Comparison of ENCODE assay signal across 9 cellular contexts in the genomic region with DNA sequence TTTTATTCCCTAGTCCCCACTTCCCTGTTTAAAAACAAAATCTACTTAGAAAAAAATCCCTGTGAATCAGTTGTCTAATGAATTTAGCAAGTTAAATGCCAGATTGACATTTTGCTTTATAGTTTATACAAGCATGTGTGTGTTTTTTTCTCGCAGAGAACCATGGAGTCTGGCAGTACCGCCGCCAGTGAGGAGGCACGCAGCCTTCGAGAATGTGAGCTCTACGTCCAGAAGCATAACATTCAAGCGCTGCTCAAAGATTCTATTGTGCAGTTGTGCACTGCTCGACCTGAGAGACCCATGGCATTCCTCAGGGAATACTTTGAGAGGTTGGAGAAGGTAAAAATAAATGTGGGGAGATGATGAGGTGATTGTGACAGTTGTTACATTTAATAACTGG. TPM values are rescaled to one million over a fixed set of nuclear protein-coding genes. Genes with fewer than 3 reads are reported as not detected.
DNase-seq lines count a peak whose midpoint lies in the region; TF ChIP-seq lines count a peak whose summit lies in the region.
"Had no signal": no experiment of that assay in that cellular context is flagged by ENCODE, and none has a peak within 500 bp of the region (broad histone marks: within the 10 kb centered on the region; RNA-seq: fewer than 3 reads in every experiment).

No MANE protein-coding gene starts in this region.

- peak overlapping the region; percentile 8 to 98 (median 91); a peak in 16 of 22 replicates for H3K27ac ChIP-seq in BLaER1 treated with 17β-estradiol and CSF1 and Interleukin-3, amounts not matched to agents 10 nM and 100 nM
- H3K27ac ChIP-seq in parathyroid adenoma = peak overlapping the region; percentile 99

- in situ Hi-C loops in SK-MEL-5 (cut with HindIII; ENCODE audit: low pct_unique_long_range_greater_than_20kb, low sequenced_read_pairs) = no loop called here

- peak overlapping the region; percentile 87 to 99 (median 95) for H3K4me2 ChIP-seq in BLaER1 treated with 17β-estradiol and CSF1 and Interleukin-3, amounts not matched to agents 10 nM and 100 nM
- H3K4me2 ChIP-seq in parathyroid adenoma (ENCODE audit: low read length) = peak overlapping the region; percentile 97

- H3K9me3 ChIP-seq in BLaER1 treated with 17β-estradiol and CSF1 and Interleukin-3, amounts not matched to agents 10 nM and 100 nM (replicated peaks in 1 of 11) = peaks cover 13 to 28% (median 16%) of the 10 kb centered on the region in 11 experiments; a peak in 20 of 22 replicates
- H3K9me3 ChIP-seq in parathyroid adenoma (ENCODE audit: control insufficient read depth, low read length) = no peaks in the 10 kb centered on the region

- peaks cover 50% of the 10 kb centered on the region for H3K79me2 ChIP-seq in parathyroid adenoma

- H4K20me1 ChIP-seq in BLaER1 treated with 17β-estradiol and CSF1 and Interleukin-3, amounts not matched to agents 10 nM and 100 nM = peaks cover 28 to 71% (median 53%) of the 10 kb centered on the region in 11 experiments; a peak in 21 of 22 replicates

- H3K36me3 ChIP-seq in BLaER1 treated with 17β-estradiol and CSF1 and Interleukin-3, amounts not matched to agents 10 nM and 100 nM = peaks cover 45 to 52% (median 50%) of the 10 kb centered on the region in 11 experiments
- no peaks in the 10 kb centered on the region for H3K36me3 ChIP-seq in parathyroid adenoma (ENCODE audit: control insufficient read depth, insufficient read depth, low read length)

- H3K4me3 ChIP-seq in BLaER1 treated with 17β-estradiol and CSF1 and Interleukin-3, amounts not matched to agents 10 nM and 100 nM = peak overlapping the region; percentile 78 to 97 (median 92); a peak in 19 of 20 replicates
- H3K4me3 ChIP-seq in fibroblast of the aortic adventitia (ENCODE audit: low read depth, low read length) (peak overlapping the region; percentile 98), parathyroid adenoma (ENCODE audit: low read depth, low read length) (peak overlapping the region; percentile 98)

- TF ChIP-seq CTCF in fibroblast of the aortic adventitia (IDR thresholded peaks at IDR 0.05; ENCODE audit: insufficient read depth, low read length) (no peak), parathyroid adenoma (IDR thresholded peaks at IDR 0.05) (no peak)

- H3K4me1 ChIP-seq in BLaER1 treated with 17β-estradiol and CSF1 and Interleukin-3, amounts not matched to agents 10 nM and 100 nM = peaks cover 25 to 58% (median 41%) of the 10 kb centered on the region in 10 experiments
- H3K4me1 ChIP-seq in parathyroid adenoma = peaks cover 15% of the 10 kb centered on the region

- DNase-seq in SK-MEL-5 (ENCODE audit: low read depth, low spot score) (peak; percentile 98), fibroblast of the aortic adventitia (ENCODE audit: low read depth) (peak; percentile 45), NCI-H748 treated with DMSO at 0.1 percent for 48 hours (lab: John Stamatoyannopoulos, UW) (no peak), NCI-H2171 treated with DMSO at 0.1 percent for 48 hours (lab: John Stamatoyannopoulos, UW) (no peak), RKO (ENCODE audit: low spot score) (no peak)
- no peak for DNase-seq in stimulated activated CD4-positive, alpha-beta T cell treated with anti-CD3 and anti-CD28 coated beads, Interleukin-15, amount 100 ng/mL, for 24 hours
- DNase-seq: NCI-H526 had no signal

- peak overlapping the region; percentile 85 to 98 (median 92); a peak in 20 of 22 replicates for H3K9ac ChIP-seq in BLaER1 treated with 17β-estradiol and CSF1 and Interleukin-3, amounts not matched to agents 10 nM and 100 nM
- no peak overlapping the region for H3K9ac ChIP-seq in parathyroid adenoma

- H3K27me3 ChIP-seq in BLaER1 treated with 17β-estradiol and CSF1 and Interleukin-3, amounts not matched to agents 10 nM and 100 nM = no peaks in the 10 kb centered on the region; a peak in 1 of 22 replicates
- no peaks in the 10 kb centered on the region for H3K27me3 ChIP-seq in parathyroid adenoma (ENCODE audit: control insufficient read depth, insufficient read depth, low read length)

- no peak overlapping the region for H2AFZ ChIP-seq in parathyroid adenoma

RNA-seq across cellular contexts. Expression of a gene that starts 3.0 kb away (rescaled TPM):
- total RNA-seq in SK-MEL-5 (2014; rRNA removed; shearing (Covaris generic)) = 974 and 1,047 TPM in 2 replicates
- polyA plus RNA-seq in SK-MEL-5 (2015; cell fraction: cytosol; rRNA removed) = 806 and 839 TPM in 2 replicates
- polyA plus RNA-seq in SK-MEL-5 (2015; cell fraction: nucleus; rRNA removed) = 667 and 709 TPM in 2 replicates
- 267 and 308 TPM in 2 replicates for total RNA-seq in fibroblast of the aortic adventitia (ENCODE audit: low replicate concordance)

RNA-seq across cellular contexts. Expression of a gene that starts 57.9 kb away (rescaled TPM):
- 558 and 643 TPM in 2 replicates for total RNA-seq in SK-MEL-5 (2014; rRNA removed; shearing (Covaris generic))
- 337 and 389 TPM in 2 replicates for polyA plus RNA-seq in SK-MEL-5 (2015; cell fraction: cytosol; rRNA removed)
- polyA plus RNA-seq in SK-MEL-5 (2015; cell fraction: nucleus; rRNA removed) = 252 and 324 TPM in 2 replicates
- 78.1 and 84.9 TPM in 2 replicates for total RNA-seq in fibroblast of the aortic adventitia (ENCODE audit: low replicate concordance)

Comparison
In these comparisons a context has a peak if more than half of its experiments do, and no peak if none do; other contexts are left out.
1. DNase-seq: peak in SK-MEL-5 (single experiment) and fibroblast of the aortic adventitia (single experiment); none in NCI-H748 treated with DMSO at 0.1 percent for 48 hours (single experiment), stimulated activated CD4-positive, alpha-beta T cell treated with anti-CD3 and anti-CD28 coated beads, Interleukin-15, amount 100 ng/mL, for 24 hours (single experiment), NCI-H2171 treated with DMSO at 0.1 percent for 48 hours (single experiment) and RKO (single experiment).
2. Peak in every context shown above with its lines, with median percentiles within 50 percentile points of each other: H3K4me3 ChIP-seq.